Comparison of ENCODE assay signal across 16 cellular contexts in the genomic region with DNA sequence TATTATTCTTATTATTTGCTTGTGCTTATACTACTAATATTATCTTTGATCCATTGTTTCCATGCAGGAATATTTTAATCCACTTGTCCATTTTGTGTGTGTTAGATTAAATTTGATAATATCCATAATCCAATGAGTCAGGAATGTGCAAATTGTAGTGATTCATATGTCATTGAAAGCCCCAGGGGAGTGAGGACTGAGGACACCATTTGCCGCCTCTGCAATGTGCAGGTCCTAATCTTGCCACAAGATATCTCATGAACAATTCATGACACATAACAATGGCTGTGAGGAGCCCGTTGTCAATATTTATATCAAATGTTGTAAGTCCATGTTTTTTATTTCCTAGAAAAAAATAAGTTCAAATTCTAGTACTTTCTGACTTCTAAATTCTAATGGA.
"Had no signal": no experiment of that assay in that cellular context is flagged by ENCODE, and none has a peak within 500 bp of the region (broad histone marks: within the 10 kb centered on the region; RNA-seq: fewer than 3 reads in every experiment).

No MANE protein-coding gene starts in this region.

- H3K27me3 ChIP-seq: adrenal gland, neural progenitor cell, pancreas, thyroid gland had no signal

- H3K9ac ChIP-seq: neural progenitor cell had no signal

- H3K9me3 ChIP-seq: adrenal gland, pancreas, thyroid gland had no signal

- H2AFZ ChIP-seq: neural progenitor cell had no signal

- DNase-seq: activated CD4-positive, alpha-beta memory T cell treated with anti-CD3 and anti-CD28 coated beads, Interleukin-2, amount 10 ng/mL, durations not matched to agents 7 days and 5 days; activated CD4-positive, alpha-beta T cell treated with anti-CD3 and anti-CD28 coated beads for 4 hours; activated effector memory CD4-positive, alpha-beta T cell treated with Interleukin-2 at 50 U/mL for 16 hours; activated naive CD4-positive, alpha-beta T cell treated with anti-CD3 and anti-CD28 coated beads, Interleukin-2, amount 50 U/mL, for 16 hours; activated T-cell treated with anti-CD3 and anti-CD28 coated beads, Interleukin-2, amount 50 U/mL, for 24 hours; adrenal gland; central memory CD4-positive, alpha-beta T cell; foreskin melanocyte; immature natural killer cell; pancreas; stimulated activated CD4-positive, alpha-beta T cell treated with anti-CD3 and anti-CD28 coated beads, Interleukin-12 subunit alpha, Interleukin-12 subunit beta, amount 100 ng/mL, for 4 hours; stimulated activated CD4-positive, alpha-beta T cell treated with anti-CD3 and anti-CD28 coated beads, Interleukin-2, amount 100 ng/mL, for 24 hours; thyroid gland had no signal

- H3K4me3 ChIP-seq: adrenal gland, coronary artery, neural progenitor cell, pancreas, thyroid gland had no signal

- H3K36me3 ChIP-seq: adrenal gland, neural progenitor cell, pancreas, thyroid gland had no signal

- H3K4me2 ChIP-seq: neural progenitor cell had no signal

- H3K27ac ChIP-seq: adrenal gland, neural progenitor cell, pancreas had no signal

- ATAC-seq: pancreas, WTC11 had no signal
